22 cellular contexts compared by ENCODE assay signal in genomic region chr4:125975861-125976397, GRCh38.
DNase-seq lines count a peak whose midpoint lies in the region; ATAC-seq, FAIRE-seq and TF ChIP-seq lines count a peak whose summit lies in the region.
"Had no signal": no experiment of that assay in that cellular context is flagged by ENCODE, and none has a peak within 500 bp of the region (broad histone marks: within the 10 kb centered on the region; RNA-seq: fewer than 3 reads in every experiment).

No MANE protein-coding gene starts in this region.

- peaks cover 8% of the 10 kb centered on the region for H3K9me3 Mint-ChIP-seq in neural progenitor cell

- H3K4me1 Mint-ChIP-seq in neural progenitor cell: peaks cover 12% of the 10 kb centered on the region
- H3K4me1 Mint-ChIP-seq: B cell, IgD-negative memory B cell had no signal

- in situ Hi-C loops in GM12878 (cut with MboI): no loop called here

- no peak overlapping the region for H3K4me3 Mint-ChIP-seq in neural progenitor cell
- H3K4me3 Mint-ChIP-seq: B cell; CD8-positive, alpha-beta T cell; IgD-negative memory B cell had no signal

- no peaks in the 10 kb centered on the region for H3K36me3 ChIP-seq in A673 (ENCODE audit: insufficient read depth, low read length, poor library complexity, severe bottlenecking)
- no peaks in the 10 kb centered on the region for H3K36me3 ChIP-seq in GM12878 (ENCODE audit: control insufficient read depth in 2 of 2, insufficient read depth in 2 of 2, low read length in 1 of 2)
- H3K36me3 ChIP-seq in neural progenitor cell: no peaks in the 10 kb centered on the region
- no peaks in the 10 kb centered on the region for H3K36me3 ChIP-seq in mucosa of descending colon (ENCODE audit: low read depth)
- H3K36me3 ChIP-seq: BLaER1 treated with 17β-estradiol and CSF1 and Interleukin-3, amounts not matched to agents 10 nM and 100 nM; HAP-1 had no signal

- no peaks in the 10 kb centered on the region for H3K36me3 Mint-ChIP-seq in neural progenitor cell
- H3K36me3 Mint-ChIP-seq: CD8-positive, alpha-beta T cell; IgD-negative memory B cell had no signal

- H3K79me2 ChIP-seq in GM12878 (ENCODE audit: control insufficient read depth, insufficient read depth, low read length): no peaks in the 10 kb centered on the region
- no peaks in the 10 kb centered on the region for H3K79me2 ChIP-seq in neural progenitor cell (ENCODE audit: low read depth)

- no peak overlapping the region for H3K27ac Mint-ChIP-seq in neural progenitor cell
- H3K27ac Mint-ChIP-seq: B cell; CD8-positive, alpha-beta T cell; IgD-negative memory B cell had no signal

- H3K9ac ChIP-seq in GM12878 (ENCODE audit: control insufficient read depth, insufficient read depth, low read length): no peak overlapping the region
- H3K9ac ChIP-seq in neural progenitor cell: no peak overlapping the region
- H3K9ac ChIP-seq: BLaER1 treated with 17β-estradiol and CSF1 and Interleukin-3, amounts not matched to agents 10 nM and 100 nM; GM23248 had no signal

- H4K20me1 ChIP-seq in GM12878 (ENCODE audit: control insufficient read depth, insufficient read depth) (no peaks in the 10 kb centered on the region), neural progenitor cell (ENCODE audit: low read depth) (no peaks in the 10 kb centered on the region)
- H4K20me1 ChIP-seq: BLaER1 treated with 17β-estradiol and CSF1 and Interleukin-3, amounts not matched to agents 10 nM and 100 nM had no signal

- TF ChIP-seq EP300 in GM12878 (IDR thresholded peaks at IDR 0.05; ENCODE audit: borderline replicate concordance in 1 of 2, control insufficient read depth in 1 of 2, low read depth in 2 of 2, low read length in 2 of 2): no peak

- ATAC-seq in GM12878 (peak; percentile 52), HG03432 (IDR thresholded peaks at IDR 0.05; ENCODE audit: unreplicated experiment) (no peak), mucosa of descending colon (no peak)
- ATAC-seq: A549; CD8-positive, alpha-beta T cell had no signal

- H3K27me3 Mint-ChIP-seq in neural progenitor cell (ENCODE audit: insufficient read depth, low read depth): no peaks in the 10 kb centered on the region
- H3K27me3 Mint-ChIP-seq: B cell, IgD-negative memory B cell had no signal

- H3F3A ChIP-seq in neural progenitor cell (ENCODE audit: low read depth): peaks cover 4% of the 10 kb centered on the region

- WGBS in GM12878 (ENCODE audit: insufficient coverage, insufficient replicate concordance, low lambda C conversion rate, missing lambda C conversion rate): 40% methylated on average over 4 of the region's 4 CpGs

- RAD21 ChIA-PET in GM12878 (lab: Charles Lee; ENCODE audit: unreplicated experiment): interaction anchor here (1.5 kb wide), 1 partner anchor 10 kb away, joined by 4 read pairs; no protein-coding TSS in a partner anchor

- CTCF ChIA-PET in A673 (lab: Charles Lee) (no interaction called here), GM12878 (lab: Yijun Ruan, JAX) (no interaction called here)

- H2AFZ ChIP-seq in GM12878 (ENCODE audit: control insufficient read depth, low read depth, low read length): no peak overlapping the region
- H2AFZ ChIP-seq in neural progenitor cell (replicated peaks): peak overlapping the region; percentile 24
- H2AFZ ChIP-seq: GM23248 had no signal

- BruUV-seq in A673 (replicated peaks; lab: Mats Ljungman, UMichigan) (no TSS peak), GM12878 (replicated peaks; lab: Mats Ljungman, UMichigan) (no TSS peak)

- no peaks in the 10 kb centered on the region for H3K9me3 ChIP-seq in A673 (ENCODE audit: low read depth, low read length, poor library complexity, severe bottlenecking)
- no peaks in the 10 kb centered on the region for H3K9me3 ChIP-seq in GM12878 (replicated peaks; ENCODE audit: control insufficient read depth, insufficient read depth, low read length)
- no peaks in the 10 kb centered on the region for H3K9me3 ChIP-seq in neural progenitor cell (ENCODE audit: low read depth)
- H3K9me3 ChIP-seq in mucosa of descending colon: peaks cover 3% of the 10 kb centered on the region
- H3K9me3 ChIP-seq: A549, HAP-1 had no signal

- no peak for FAIRE-seq in GM12878 (lab: Jason Lieb, UNC)
- FAIRE-seq: A549, GM12891, GM18507, HTR-8/SVneo had no signal

- TF ChIP-seq CTCF in A673 (conservative IDR thresholded peaks at IDR 0.05; ENCODE audit: low read depth, low read length) (no peak), GM12878 (IDR thresholded peaks at IDR 0.05 in 2 of 3, conservative IDR thresholded peaks at IDR 0.05 in 1 of 3; ENCODE audit: control insufficient read depth in 2 of 3, extremely low read depth in 1 of 3, insufficient read depth in 1 of 3, low read depth in 3 of 3, low read length in 3 of 3) (no peak), neural progenitor cell (IDR thresholded peaks at IDR 0.05) (no peak), mucosa of descending colon (IDR thresholded peaks at IDR 0.05) (no peak), GM10266 (IDR thresholded peaks at IDR 0.05; ENCODE audit: control insufficient read depth, insufficient read depth, low read depth, missing control alignments) (no peak)

- peak; percentile 18 for DNase-seq in A673 (ENCODE audit: low spot score)
- DNase-seq in NCI-H1930 (lab: John Stamatoyannopoulos, UW): peak; percentile 9 to 21
- DNase-seq in GM12878 (ENCODE audit: low read depth, low spot score): no peak
- DNase-seq in neural progenitor cell (ENCODE audit: low spot score): no peak
- no peak for DNase-seq in mucosa of descending colon
- DNase-seq in GM10266 (ENCODE audit: extremely low spot score): no peak
- DNase-seq in NCI-H446 treated with DMSO at 0.1 percent for 48 hours (lab: John Stamatoyannopoulos, UW): no peak
- DNase-seq: Calu3; CD8-positive, alpha-beta T cell; DMS79 treated with DMSO at 0.1 percent for 48 hours; GF-D8; GM23248 had no signal

- H3K27me3 ChIP-seq in A673 (replicated peaks; ENCODE audit: insufficient read depth, low read depth, low read length, poor library complexity): no peaks in the 10 kb centered on the region
- no peaks in the 10 kb centered on the region for H3K27me3 ChIP-seq in GM12878 (replicated peaks in 1 of 2; ENCODE audit: control insufficient read depth in 2 of 2, insufficient read depth in 2 of 2, low read length in 1 of 2)
- H3K27me3 ChIP-seq in neural progenitor cell: no peaks in the 10 kb centered on the region
- H3K27me3 ChIP-seq: BLaER1 treated with 17β-estradiol and CSF1 and Interleukin-3, amounts not matched to agents 10 nM and 100 nM had no signal

- POLR2A ChIA-PET in A673 (lab: Charles Lee; ENCODE audit: low non-redundant PET): no interaction called here
- POLR2A ChIA-PET in GM12878 (lab: Charles Lee): no interaction called here

- H3K4me3 ChIP-seq in A673 (ENCODE audit: low read depth, low read length, poor library complexity, severe bottlenecking) (no peak overlapping the region), GM12878 (no peak overlapping the region), neural progenitor cell (no peak overlapping the region), mucosa of descending colon (no peak overlapping the region)
- H3K4me3 ChIP-seq: A549; BLaER1 treated with 17β-estradiol and CSF1 and Interleukin-3, amounts not matched to agents 10 nM and 100 nM; GM23248; HAP-1 had no signal

- intact Hi-C loops in A673 (cut with micrococcal nuclease; ENCODE audit: unreplicated experiment) (loop anchor here (5.0 kb wide), 1 partner anchor 664 kb away; the partner anchor contains the start of gene FAT4), GM12878 (cut with micrococcal nuclease; ENCODE audit: unreplicated experiment) (loop anchor here (10.0 kb wide), 1 partner anchor 661 kb away; the partner anchor contains the start of gene FAT4), mucosa of descending colon (cut with DNase I, micrococcal nuclease) (no loop called here)

- SMC1A ChIA-PET in GM12878 (lab: Charles Lee; ENCODE audit: uncharacterized antibody, unreplicated experiment): interaction anchor here (1.0 to 2.3 kb wide), 3 partner anchors 9 to 216 kb away, joined by 3 to 6 read pairs (median 4); no protein-coding TSS in a partner anchor

- H3K4me2 ChIP-seq in GM12878 (ENCODE audit: control insufficient read depth, insufficient read depth) (no peak overlapping the region), neural progenitor cell (no peak overlapping the region)
- H3K4me2 ChIP-seq: A549; BLaER1 treated with 17β-estradiol and CSF1 and Interleukin-3, amounts not matched to agents 10 nM and 100 nM had no signal

- peak overlapping the region; percentile 47 for H3K27ac ChIP-seq in A673 (ENCODE audit: low read depth, low read length, poor library complexity, severe bottlenecking)
- no peak overlapping the region for H3K27ac ChIP-seq in GM12878 (ENCODE audit: control insufficient read depth, insufficient read depth)
- H3K27ac ChIP-seq in neural progenitor cell: no peak overlapping the region
- H3K27ac ChIP-seq: 22Rv1; A549; BLaER1 treated with 17β-estradiol and CSF1 and Interleukin-3, amounts not matched to agents 10 nM and 100 nM; GM23248 had no signal

- TF ChIP-seq RAD21 in GM12878 (IDR thresholded peaks at IDR 0.05; ENCODE audit: insufficient read depth, low read depth, low read length): no peak

- H3K4me1 ChIP-seq in A673 (ENCODE audit: insufficient read depth, low read length, poor library complexity, severe bottlenecking) (peaks cover 18% of the 10 kb centered on the region), GM12878 (ENCODE audit: control insufficient read depth, insufficient read depth, low read length) (no peaks in the 10 kb centered on the region), neural progenitor cell (peaks cover 7% of the 10 kb centered on the region), mucosa of descending colon (ENCODE audit: low read depth) (no peaks in the 10 kb centered on the region)
- H3K4me1 ChIP-seq: A549; BLaER1 treated with 17β-estradiol and CSF1 and Interleukin-3, amounts not matched to agents 10 nM and 100 nM had no signal

- TF ChIP-seq POLR2A in GM12878 (IDR thresholded peaks at IDR 0.05; ENCODE audit: low read depth, low read length): no peak

Comparison
In these comparisons a context has a peak if more than half of its experiments do, and no peak if none do; other contexts are left out.
1. DNase-seq: peak in A673 (single experiment) and NCI-H1930 (2 of 2); none in GM12878 (single experiment), neural progenitor cell (single experiment), mucosa of descending colon (0 of 3), GM10266 (single experiment) and NCI-H446 treated with DMSO at 0.1 percent for 48 hours (single experiment).
2. intact Hi-C loops: an anchor here in A673 (5.0 kb wide) and GM12878 (10.0 kb wide); none called in mucosa of descending colon.